In genomic region chr2:74876081-74876886, GRCh38 we compare ENCODE assay signal across 1 cellular context.
TF ChIP-seq lines count a peak whose summit lies in the region.

No MANE protein-coding gene starts in this region.

TF ChIP-seq in GM12878, 131 proteins besides CTCF, POLR2A, EP300 and RAD21 (continued from another document):
- TF ChIP-seq PKNOX1 (IDR thresholded peaks at IDR 0.05) (no peak), CBX3 (IDR thresholded peaks at IDR 0.05; ENCODE audit: borderline replicate concordance, low read depth) (no peak), RUNX3 (IDR thresholded peaks at IDR 0.05; ENCODE audit: low read length) (peak; percentile 65), NFIC (IDR thresholded peaks at IDR 0.05; ENCODE audit: low read depth, low read length) (no peak), BRCA1 (IDR thresholded peaks at IDR 0.05; ENCODE audit: low read depth, low read length) (no peak), SMC3 (IDR thresholded peaks at IDR 0.05; ENCODE audit: borderline replicate concordance, low read length) (peak; percentile 82), ELK1 (IDR thresholded peaks at IDR 0.05; ENCODE audit: low read depth, low read length) (no peak), BCLAF1 (IDR thresholded peaks at IDR 0.05) (no peak), ZZZ3 (IDR thresholded peaks at IDR 0.05; ENCODE audit: control insufficient read depth, insufficient read length, low read depth) (no peak), KLF5 (IDR thresholded peaks at IDR 0.05; ENCODE audit: partially characterized antibody) (no peak), YY1 (IDR thresholded peaks at IDR 0.05; ENCODE audit: low read depth, low read length) (0 out of 2 replicates have a peak, but pooled peaks have one; percentile 19)
- TF ChIP-seq, protein P1, sequence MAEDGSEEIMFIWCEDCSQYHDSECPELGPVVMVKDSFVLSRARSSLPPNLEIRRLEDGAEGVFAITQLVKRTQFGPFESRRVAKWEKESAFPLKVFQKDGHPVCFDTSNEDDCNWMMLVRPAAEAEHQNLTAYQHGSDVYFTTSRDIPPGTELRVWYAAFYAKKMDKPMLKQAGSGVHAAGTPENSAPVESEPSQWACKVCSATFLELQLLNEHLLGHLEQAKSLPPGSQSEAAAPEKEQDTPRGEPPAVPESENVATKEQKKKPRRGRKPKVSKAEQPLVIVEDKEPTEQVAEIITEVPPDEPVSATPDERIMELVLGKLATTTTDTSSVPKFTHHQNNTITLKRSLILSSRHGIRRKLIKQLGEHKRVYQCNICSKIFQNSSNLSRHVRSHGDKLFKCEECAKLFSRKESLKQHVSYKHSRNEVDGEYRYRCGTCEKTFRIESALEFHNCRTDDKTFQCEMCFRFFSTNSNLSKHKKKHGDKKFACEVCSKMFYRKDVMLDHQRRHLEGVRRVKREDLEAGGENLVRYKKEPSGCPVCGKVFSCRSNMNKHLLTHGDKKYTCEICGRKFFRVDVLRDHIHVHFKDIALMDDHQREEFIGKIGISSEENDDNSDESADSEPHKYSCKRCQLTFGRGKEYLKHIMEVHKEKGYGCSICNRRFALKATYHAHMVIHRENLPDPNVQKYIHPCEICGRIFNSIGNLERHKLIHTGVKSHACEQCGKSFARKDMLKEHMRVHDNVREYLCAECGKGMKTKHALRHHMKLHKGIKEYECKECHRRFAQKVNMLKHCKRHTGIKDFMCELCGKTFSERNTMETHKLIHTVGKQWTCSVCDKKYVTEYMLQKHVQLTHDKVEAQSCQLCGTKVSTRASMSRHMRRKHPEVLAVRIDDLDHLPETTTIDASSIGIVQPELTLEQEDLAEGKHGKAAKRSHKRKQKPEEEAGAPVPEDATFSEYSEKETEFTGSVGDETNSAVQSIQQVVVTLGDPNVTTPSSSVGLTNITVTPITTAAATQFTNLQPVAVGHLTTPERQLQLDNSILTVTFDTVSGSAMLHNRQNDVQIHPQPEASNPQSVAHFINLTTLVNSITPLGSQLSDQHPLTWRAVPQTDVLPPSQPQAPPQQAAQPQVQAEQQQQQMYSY (CRISPR knock-in tag; IDR thresholded peaks at IDR 0.05), result no peak
- TF ChIP-seq, protein P2, sequence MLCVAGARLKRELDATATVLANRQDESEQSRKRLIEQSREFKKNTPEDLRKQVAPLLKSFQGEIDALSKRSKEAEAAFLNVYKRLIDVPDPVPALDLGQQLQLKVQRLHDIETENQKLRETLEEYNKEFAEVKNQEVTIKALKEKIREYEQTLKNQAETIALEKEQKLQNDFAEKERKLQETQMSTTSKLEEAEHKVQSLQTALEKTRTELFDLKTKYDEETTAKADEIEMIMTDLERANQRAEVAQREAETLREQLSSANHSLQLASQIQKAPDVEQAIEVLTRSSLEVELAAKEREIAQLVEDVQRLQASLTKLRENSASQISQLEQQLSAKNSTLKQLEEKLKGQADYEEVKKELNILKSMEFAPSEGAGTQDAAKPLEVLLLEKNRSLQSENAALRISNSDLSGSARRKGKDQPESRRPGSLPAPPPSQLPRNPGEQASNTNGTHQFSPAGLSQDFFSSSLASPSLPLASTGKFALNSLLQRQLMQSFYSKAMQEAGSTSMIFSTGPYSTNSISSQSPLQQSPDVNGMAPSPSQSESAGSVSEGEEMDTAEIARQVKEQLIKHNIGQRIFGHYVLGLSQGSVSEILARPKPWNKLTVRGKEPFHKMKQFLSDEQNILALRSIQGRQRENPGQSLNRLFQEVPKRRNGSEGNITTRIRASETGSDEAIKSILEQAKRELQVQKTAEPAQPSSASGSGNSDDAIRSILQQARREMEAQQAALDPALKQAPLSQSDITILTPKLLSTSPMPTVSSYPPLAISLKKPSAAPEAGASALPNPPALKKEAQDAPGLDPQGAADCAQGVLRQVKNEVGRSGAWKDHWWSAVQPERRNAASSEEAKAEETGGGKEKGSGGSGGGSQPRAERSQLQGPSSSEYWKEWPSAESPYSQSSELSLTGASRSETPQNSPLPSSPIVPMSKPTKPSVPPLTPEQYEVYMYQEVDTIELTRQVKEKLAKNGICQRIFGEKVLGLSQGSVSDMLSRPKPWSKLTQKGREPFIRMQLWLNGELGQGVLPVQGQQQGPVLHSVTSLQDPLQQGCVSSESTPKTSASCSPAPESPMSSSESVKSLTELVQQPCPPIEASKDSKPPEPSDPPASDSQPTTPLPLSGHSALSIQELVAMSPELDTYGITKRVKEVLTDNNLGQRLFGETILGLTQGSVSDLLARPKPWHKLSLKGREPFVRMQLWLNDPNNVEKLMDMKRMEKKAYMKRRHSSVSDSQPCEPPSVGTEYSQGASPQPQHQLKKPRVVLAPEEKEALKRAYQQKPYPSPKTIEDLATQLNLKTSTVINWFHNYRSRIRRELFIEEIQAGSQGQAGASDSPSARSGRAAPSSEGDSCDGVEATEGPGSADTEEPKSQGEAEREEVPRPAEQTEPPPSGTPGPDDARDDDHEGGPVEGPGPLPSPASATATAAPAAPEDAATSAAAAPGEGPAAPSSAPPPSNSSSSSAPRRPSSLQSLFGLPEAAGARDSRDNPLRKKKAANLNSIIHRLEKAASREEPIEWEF (IDR thresholded peaks at IDR 0.05; ENCODE audit: insufficient replicate concordance, low read depth, low read length), result no peak
TF ChIP-seq in GM12878: peak in this region for 3.
